ENCODE assay signal across 15 cellular contexts in the genomic region with DNA sequence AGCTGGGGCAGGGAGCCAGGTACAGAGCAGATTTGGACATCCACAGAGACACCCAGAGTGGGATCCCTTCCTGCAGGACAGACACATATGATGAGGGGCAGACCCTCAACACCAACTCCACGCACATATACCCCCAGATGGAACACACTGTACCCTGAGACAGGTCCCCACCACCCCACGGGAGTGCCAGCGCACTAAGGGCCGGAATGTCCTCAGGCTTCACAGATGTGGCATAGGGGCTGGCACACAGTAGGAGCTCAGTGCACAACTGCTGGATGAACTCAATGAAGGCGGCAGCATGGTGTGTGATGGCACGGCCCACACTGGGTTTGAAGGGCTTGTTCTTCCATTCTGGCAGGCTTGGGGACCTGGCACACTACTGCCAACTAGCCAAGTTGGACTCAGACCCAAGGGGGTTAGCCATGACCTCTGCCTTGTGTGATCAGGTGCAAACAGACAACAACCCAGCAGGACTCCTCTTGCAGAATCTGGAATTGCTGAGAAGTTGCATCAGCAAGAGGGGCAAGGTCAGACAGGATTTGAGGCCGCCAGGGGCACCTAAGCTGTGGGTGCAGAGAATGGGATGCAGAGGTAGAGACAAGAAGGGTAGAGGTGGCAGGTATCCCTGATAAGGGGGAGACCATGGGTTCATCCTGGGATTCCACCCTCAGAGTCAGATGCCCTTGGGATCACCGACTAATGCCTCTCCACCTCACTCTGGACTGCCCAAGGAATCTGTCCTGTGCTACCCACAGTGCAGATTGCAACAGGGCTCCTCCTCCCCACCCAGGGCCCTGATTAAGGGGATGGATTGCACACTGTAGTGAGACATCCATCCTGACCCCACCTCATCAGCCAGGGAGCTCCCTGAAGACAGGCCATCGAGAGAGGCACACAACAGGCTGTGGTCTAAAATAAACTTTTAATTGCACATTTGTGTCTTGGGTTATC. TPM values are rescaled to one million over a fixed set of nuclear protein-coding genes. Genes with fewer than 3 reads are reported as not detected.
DNase-seq lines count a peak whose midpoint lies in the region; ATAC-seq, FAIRE-seq and TF ChIP-seq lines count a peak whose summit lies in the region.
"Had no signal": no experiment of that assay in that cellular context is flagged by ENCODE, and none has a peak within 500 bp of the region (broad histone marks: within the 10 kb centered on the region; RNA-seq: fewer than 3 reads in every experiment).

No MANE protein-coding gene starts in this region.

- no peak overlapping the region for H2BK15ac ChIP-seq in mesendoderm (replicated peaks; ENCODE audit: low read depth)

- no peak overlapping the region for H2AK5ac ChIP-seq in mesendoderm (ENCODE audit: low read length)

- peak; percentile 12; the same call in 1 of the 2 replicates for TF ChIP-seq POLR2A in GM12891 (IDR thresholded peaks at IDR 0.05; ENCODE audit: low read depth, low read length)

- H3K27me3 Mint-ChIP-seq in activated T-helper 1 cell treated with anti-CD3 and anti-CD28 coated beads, Interleukin-12 subunit alpha, Interleukin-12 subunit beta, Interleukin-2, Interleukin-4 antibody, amounts not matched to agents 30 ng/mL and 10 ng/mL and 1 ng/mL, durations not matched to agents 14 hours and 24 hours and 36 hours (ENCODE audit: insufficient read depth): no peaks in the 10 kb centered on the region

- H3K18ac ChIP-seq in mesendoderm (ENCODE audit: low read length): no peak overlapping the region

- no peak overlapping the region for H3K23ac ChIP-seq in mesendoderm (ENCODE audit: low read length)

- no peak overlapping the region for H2BK5ac ChIP-seq in mesendoderm (ENCODE audit: low read length)

- ATAC-seq in HG02759 (IDR thresholded peaks at IDR 0.05; ENCODE audit: unreplicated experiment): no peak

- peak overlapping the region; percentile 82 for H3K4me3 ChIP-seq in BLaER1
- H3K4me3 ChIP-seq in mesendoderm (ENCODE audit: low read length): no peak overlapping the region
- H3K4me3 ChIP-seq: HAP-1, suprapubic skin had no signal

- no peak for DNase-seq in GM12891 (ENCODE audit: insufficient read length, low spot score)
- DNase-seq in activated T-helper 1 cell treated with anti-CD3 and anti-CD28 coated beads, Interleukin-12 subunit alpha, Interleukin-12 subunit beta, Interleukin-2, Interleukin-4 antibody, amounts not matched to agents 30 ng/mL and 10 ng/mL and 1 ng/mL, durations not matched to agents 14 hours and 24 hours and 36 hours (ENCODE audit: low spot score): no peak
- peak; percentile 51 for DNase-seq in mesendoderm
- no peak for DNase-seq in NAMALWA (ENCODE audit: low spot score)
- DNase-seq in NCI-H2029 treated with DMSO at 0.1 percent for 48 hours (lab: John Stamatoyannopoulos, UW): no peak
- DNase-seq in NCI-H2171 (lab: John Stamatoyannopoulos, UW): no peak
- DNase-seq: DMS153, NCI-H748 treated with DMSO at 0.1 percent for 48 hours had no signal

- intact Hi-C loops in activated T-helper 1 cell treated with anti-CD3 and anti-CD28 coated beads, Interleukin-12 subunit alpha, Interleukin-12 subunit beta, Interleukin-2, Interleukin-4 antibody, amounts not matched to agents 30 ng/mL and 10 ng/mL and 1 ng/mL, durations not matched to agents 14 hours and 24 hours and 36 hours (cut with micrococcal nuclease): loop anchor here (5.0 kb wide), 3 partner anchors 147 to 223 kb away; no protein-coding TSS in a partner anchor

- H3K4me1 ChIP-seq in BLaER1 (peaks cover 87% of the 10 kb centered on the region), mesendoderm (ENCODE audit: control insufficient read depth, low read depth, low read length) (peaks cover 14% of the 10 kb centered on the region)

- H3K36me3 Mint-ChIP-seq in activated T-helper 1 cell treated with anti-CD3 and anti-CD28 coated beads, Interleukin-12 subunit alpha, Interleukin-12 subunit beta, Interleukin-2, Interleukin-4 antibody, amounts not matched to agents 30 ng/mL and 10 ng/mL and 1 ng/mL, durations not matched to agents 14 hours and 24 hours and 36 hours (ENCODE audit: low read depth): peaks cover 9% of the 10 kb centered on the region

- peaks cover 43% of the 10 kb centered on the region for H4K20me1 ChIP-seq in BLaER1

- peak overlapping the region; percentile 99 for H3K4me2 ChIP-seq in BLaER1
- H3K4me2 ChIP-seq in mesendoderm (ENCODE audit: low read length): no peak overlapping the region

- peak overlapping the region; percentile 72 for H3K9ac ChIP-seq in BLaER1
- no peak overlapping the region for H3K9ac ChIP-seq in mesendoderm (ENCODE audit: low read length)

- peaks cover 21% of the 10 kb centered on the region for H3K36me3 ChIP-seq in BLaER1
- H3K36me3 ChIP-seq in mesendoderm (ENCODE audit: control insufficient read depth, insufficient read depth, low read length): no peaks in the 10 kb centered on the region

- no peaks in the 10 kb centered on the region for H3K9me3 ChIP-seq in BLaER1
- H3K9me3 ChIP-seq: HAP-1, suprapubic skin had no signal

- H3K56ac ChIP-seq in mesendoderm (ENCODE audit: low read length): peak overlapping the region; percentile 34

- no CpG with 5 or more reads among the region's 9 CpGs for whole genome bisulfite sequencing in mesendoderm (ENCODE audit: extremely low coverage, insufficient coverage, low lambda C conversion rate)

- H2BK120ac ChIP-seq in mesendoderm (ENCODE audit: low read depth, low read length): no peak overlapping the region

- no peak overlapping the region for H4K8ac ChIP-seq in mesendoderm (ENCODE audit: low read depth, low read length)

- no peaks in the 10 kb centered on the region for H3K9me3 Mint-ChIP-seq in activated T-helper 1 cell treated with anti-CD3 and anti-CD28 coated beads, Interleukin-12 subunit alpha, Interleukin-12 subunit beta, Interleukin-2, Interleukin-4 antibody, amounts not matched to agents 30 ng/mL and 10 ng/mL and 1 ng/mL, durations not matched to agents 14 hours and 24 hours and 36 hours

- no peaks in the 10 kb centered on the region for H3K27me3 ChIP-seq in BLaER1
- no peaks in the 10 kb centered on the region for H3K27me3 ChIP-seq in mesendoderm (ENCODE audit: insufficient read depth, low read length, poor library complexity)
- H3K27me3 ChIP-seq: suprapubic skin had no signal

- H3K27ac ChIP-seq in BLaER1 (peak overlapping the region; percentile 77), mesendoderm (ENCODE audit: low read depth, low read length) (no peak overlapping the region)
- H3K27ac ChIP-seq: suprapubic skin had no signal

- no peaks in the 10 kb centered on the region for H3K79me2 ChIP-seq in mesendoderm (ENCODE audit: control insufficient read depth, insufficient read depth, low read length)

- no peak overlapping the region for H4K5ac ChIP-seq in mesendoderm (ENCODE audit: low read length)

- H3K27ac Mint-ChIP-seq in activated T-helper 1 cell treated with anti-CD3 and anti-CD28 coated beads, Interleukin-12 subunit alpha, Interleukin-12 subunit beta, Interleukin-2, Interleukin-4 antibody, amounts not matched to agents 30 ng/mL and 10 ng/mL and 1 ng/mL, durations not matched to agents 14 hours and 24 hours and 36 hours: no peak overlapping the region

- peak overlapping the region; percentile 51 for H3K4me3 Mint-ChIP-seq in activated T-helper 1 cell treated with anti-CD3 and anti-CD28 coated beads, Interleukin-12 subunit alpha, Interleukin-12 subunit beta, Interleukin-2, Interleukin-4 antibody, amounts not matched to agents 30 ng/mL and 10 ng/mL and 1 ng/mL, durations not matched to agents 14 hours and 24 hours and 36 hours

- FAIRE-seq in GM12891 (lab: Jason Lieb, UNC): peak; percentile 16
- FAIRE-seq: astrocyte had no signal

- no peak overlapping the region for H3K4ac ChIP-seq in mesendoderm (ENCODE audit: low read depth, low read length)

- peaks cover 4% of the 10 kb centered on the region for H3K79me1 ChIP-seq in mesendoderm (ENCODE audit: low read length)

- H3K4me1 Mint-ChIP-seq in activated T-helper 1 cell treated with anti-CD3 and anti-CD28 coated beads, Interleukin-12 subunit alpha, Interleukin-12 subunit beta, Interleukin-2, Interleukin-4 antibody, amounts not matched to agents 30 ng/mL and 10 ng/mL and 1 ng/mL, durations not matched to agents 14 hours and 24 hours and 36 hours (ENCODE audit: low read depth): peaks cover 25% of the 10 kb centered on the region

TF ChIP-seq in GM12891, 5 proteins besides CTCF, POLR2A, EP300 and RAD21 (continues in another document):
- TF ChIP-seq POLR2AphosphoS5 (IDR thresholded peaks at IDR 0.05; ENCODE audit: low read depth, low read length): no peak
- TF ChIP-seq SPI1 (IDR thresholded peaks at IDR 0.05; ENCODE audit: low read depth, low read length): no peak
- TF ChIP-seq PAX5 (IDR thresholded peaks at IDR 0.05; ENCODE audit: insufficient read depth, low read length, severe bottlenecking): no peak
- no peak for TF ChIP-seq TAF1 (IDR thresholded peaks at IDR 0.05; ENCODE audit: low read depth, low read length)

RNA-seq across cellular contexts. Expression of a gene that starts 2.4 kb away (rescaled TPM):
- polyA plus RNA-seq in GM12891 (2012; ENCODE audit: low read depth, missing spikeins): 0.89 TPM
- total RNA-seq in activated T-helper 1 cell treated with anti-CD3 and anti-CD28 coated beads, Interleukin-12 subunit alpha, Interleukin-12 subunit beta, Interleukin-2, Interleukin-4 antibody, amounts not matched to agents 30 ng/mL and 10 ng/mL and 1 ng/mL, durations not matched to agents 14 hours and 24 hours and 36 hours: 0.29 and 0.49 TPM in 2 replicates
- polyA plus RNA-seq in mesendoderm (2013, experiment 1 of 2): 1.6 TPM
- 1.7 TPM for polyA plus RNA-seq in mesendoderm (2013, experiment 2 of 2)
- total RNA-seq: renal cortical epithelial cell, suprapubic skin had no signal

RNA-seq across cellular contexts. Expression of a gene that starts 2.6 kb away (rescaled TPM):
- polyA plus RNA-seq in GM12891 (2012; ENCODE audit: low read depth, missing spikeins): 247 TPM
- total RNA-seq in activated T-helper 1 cell treated with anti-CD3 and anti-CD28 coated beads, Interleukin-12 subunit alpha, Interleukin-12 subunit beta, Interleukin-2, Interleukin-4 antibody, amounts not matched to agents 30 ng/mL and 10 ng/mL and 1 ng/mL, durations not matched to agents 14 hours and 24 hours and 36 hours: 89.1 and 96.4 TPM in 2 replicates
- polyA plus RNA-seq in mesendoderm (2013, experiment 1 of 2): 186 TPM
- polyA plus RNA-seq in mesendoderm (2013, experiment 2 of 2): 187 TPM

RNA-seq across cellular contexts. Expression of a gene that starts 7.4 kb away (rescaled TPM):
- 0.15 TPM for polyA plus RNA-seq in GM12891 (2012; ENCODE audit: low read depth, missing spikeins)
- 0.34 and 0.69 TPM in 2 replicates for total RNA-seq in activated T-helper 1 cell treated with anti-CD3 and anti-CD28 coated beads, Interleukin-12 subunit alpha, Interleukin-12 subunit beta, Interleukin-2, Interleukin-4 antibody, amounts not matched to agents 30 ng/mL and 10 ng/mL and 1 ng/mL, durations not matched to agents 14 hours and 24 hours and 36 hours
- 0.79 TPM for polyA plus RNA-seq in mesendoderm (2013, experiment 1 of 2)
- polyA plus RNA-seq in mesendoderm (2013, experiment 2 of 2): 0.97 TPM

RNA-seq across cellular contexts. Expression of a gene that starts 11.0 kb away (rescaled TPM):
- polyA plus RNA-seq in GM12891 (2012; ENCODE audit: low read depth, missing spikeins): 28.4 TPM
- total RNA-seq in activated T-helper 1 cell treated with anti-CD3 and anti-CD28 coated beads, Interleukin-12 subunit alpha, Interleukin-12 subunit beta, Interleukin-2, Interleukin-4 antibody, amounts not matched to agents 30 ng/mL and 10 ng/mL and 1 ng/mL, durations not matched to agents 14 hours and 24 hours and 36 hours: not detected in 2 replicates
- 0.22 TPM for polyA plus RNA-seq in mesendoderm (2013, experiment 1 of 2)
- 0.21 TPM for polyA plus RNA-seq in mesendoderm (2013, experiment 2 of 2)
- total RNA-seq: lung microvascular endothelial cell, renal cortical epithelial cell, suprapubic skin had no signal

RNA-seq across cellular contexts. Expression of a gene that starts 14.3 kb away (rescaled TPM):
- 0.65 TPM for polyA plus RNA-seq in GM12891 (2012; ENCODE audit: low read depth, missing spikeins)
- total RNA-seq in activated T-helper 1 cell treated with anti-CD3 and anti-CD28 coated beads, Interleukin-12 subunit alpha, Interleukin-12 subunit beta, Interleukin-2, Interleukin-4 antibody, amounts not matched to agents 30 ng/mL and 10 ng/mL and 1 ng/mL, durations not matched to agents 14 hours and 24 hours and 36 hours: 2.1 and 2.2 TPM in 2 replicates
- polyA plus RNA-seq in mesendoderm (2013, experiment 1 of 2): 1.3 TPM
- 1.2 TPM for polyA plus RNA-seq in mesendoderm (2013, experiment 2 of 2)
